In genomic region chr3:143755978-143756377, GRCh38 we compare ENCODE assay signal across 21 cellular contexts.
DNase-seq lines count a peak whose midpoint lies in the region; ATAC-seq, FAIRE-seq and TF ChIP-seq lines count a peak whose summit lies in the region.
"Had no signal": no experiment of that assay in that cellular context is flagged by ENCODE, and none has a peak within 500 bp of the region (broad histone marks: within the 10 kb centered on the region; RNA-seq: fewer than 3 reads in every experiment).

No MANE protein-coding gene starts in this region.

- H3K18ac ChIP-seq in mesendoderm (ENCODE audit: low read length), result no peak overlapping the region

- FAIRE-seq in K562 (lab: Jason Lieb, UNC), result no peak
- FAIRE-seq: GM12892 had no signal

- H3K79me2 ChIP-seq in KMS-11 (ENCODE audit: insufficient read depth, low read depth) (no peaks in the 10 kb centered on the region), K562 (ENCODE audit: control insufficient read depth, insufficient read depth, low read length) (no peaks in the 10 kb centered on the region), mesendoderm (ENCODE audit: control insufficient read depth, insufficient read depth, low read length) (no peaks in the 10 kb centered on the region)

- no peaks in the 10 kb centered on the region for H3K9me1 ChIP-seq in K562 (ENCODE audit: control insufficient read depth, insufficient read depth, low read length)

- H4K20me1 ChIP-seq in KMS-11 (ENCODE audit: insufficient read depth), result no peaks in the 10 kb centered on the region
- no peaks in the 10 kb centered on the region for H4K20me1 ChIP-seq in K562 (replicated peaks; ENCODE audit: control insufficient read depth, insufficient read depth, low read length)
- H4K20me1 ChIP-seq: BLaER1 had no signal

- H3K56ac ChIP-seq in mesendoderm (ENCODE audit: low read length), result no peak overlapping the region

- no peaks in the 10 kb centered on the region for H3K79me1 ChIP-seq in mesendoderm (ENCODE audit: low read length)

- H3K4me1 ChIP-seq in KMS-11 (ENCODE audit: low read depth, poor library complexity, severe bottlenecking), result peaks cover 21% of the 10 kb centered on the region
- no peaks in the 10 kb centered on the region for H3K4me1 ChIP-seq in K562 (replicated peaks in 1 of 2; ENCODE audit: control insufficient read depth in 2 of 2, insufficient read depth in 2 of 2, low read length in 2 of 2)
- H3K4me1 ChIP-seq in right cardiac atrium (ENCODE audit: control insufficient read depth, insufficient read depth, low read length), result peaks cover 1% of the 10 kb centered on the region
- H3K4me1 ChIP-seq in mesendoderm (ENCODE audit: control insufficient read depth, low read depth, low read length), result peaks cover 5% of the 10 kb centered on the region

- H3K4me2 ChIP-seq in KMS-11 (peak overlapping the region; percentile 1; the same call in 1 of the 2 replicates), K562 (ENCODE audit: insufficient read depth, low read length) (no peak overlapping the region), mesendoderm (ENCODE audit: low read length) (no peak overlapping the region)
- H3K4me2 ChIP-seq: BLaER1, SK-N-SH had no signal

- no peak for TF ChIP-seq POLR2A in K562 (conservative IDR thresholded peaks at IDR 0.05)

- H2AFZ ChIP-seq in KMS-11 (ENCODE audit: low read depth) (no peak overlapping the region), K562 (ENCODE audit: low read depth, low read length) (no peak overlapping the region)

- H3K9me3 ChIP-seq in K562 (replicated peaks; ENCODE audit: control insufficient read depth, insufficient read depth, low read depth, low read length) (no peaks in the 10 kb centered on the region), right cardiac atrium (ENCODE audit: control insufficient read depth, low read length) (no peaks in the 10 kb centered on the region)
- H3K9me3 ChIP-seq: BLaER1, SK-N-SH had no signal

- no peak overlapping the region for H3K27ac ChIP-seq in KMS-11
- no peak overlapping the region for H3K27ac ChIP-seq in K562 (ENCODE audit: extremely low read depth, low read depth, low read length)
- H3K27ac ChIP-seq in right cardiac atrium (ENCODE audit: low read length), result no peak overlapping the region
- no peak overlapping the region for H3K27ac ChIP-seq in mesendoderm (ENCODE audit: low read depth, low read length)
- H3K27ac ChIP-seq: BLaER1 had no signal

- no peaks in the 10 kb centered on the region for H3K27me3 ChIP-seq in KMS-11 (ENCODE audit: insufficient read depth, low read depth)
- peaks cover 0 to 10% of the 10 kb centered on the region in 2 experiments; a peak in 2 of 5 replicates for H3K27me3 ChIP-seq in K562 (ENCODE audit: control insufficient read depth in 2 of 2, insufficient read depth in 2 of 2, low read length in 2 of 2)
- no peaks in the 10 kb centered on the region for H3K27me3 ChIP-seq in right cardiac atrium (ENCODE audit: control insufficient read depth, insufficient read depth)
- H3K27me3 ChIP-seq in mesendoderm (ENCODE audit: insufficient read depth, low read length, poor library complexity), result no peaks in the 10 kb centered on the region
- H3K27me3 ChIP-seq: BLaER1 had no signal

- H3K4me3 ChIP-seq in GM12865 (ENCODE audit: low read depth, low read length) (no peak overlapping the region), KMS-11 (IDR thresholded peaks at IDR 0.05; ENCODE audit: insufficient read depth, low read depth, low read length) (peak overlapping the region; percentile 32), K562 (no peak overlapping the region), right cardiac atrium (ENCODE audit: low read length) (no peak overlapping the region), mesendoderm (ENCODE audit: low read length) (no peak overlapping the region)
- H3K4me3 ChIP-seq: BLaER1 had no signal

- H3K36me3 ChIP-seq in KMS-11 (ENCODE audit: insufficient read depth) (no peaks in the 10 kb centered on the region), K562 (ENCODE audit: control insufficient read depth, insufficient read depth, low read length) (no peaks in the 10 kb centered on the region), mesendoderm (ENCODE audit: control insufficient read depth, insufficient read depth, low read length) (no peaks in the 10 kb centered on the region)
- H3K36me3 ChIP-seq: BLaER1 had no signal

- H3K4ac ChIP-seq in mesendoderm (ENCODE audit: low read depth, low read length), result no peak overlapping the region

- intact Hi-C loops in K562 (cut with micrococcal nuclease), result no loop called here
- intact Hi-C loops in right cardiac atrium (cut with DNase I), result no loop called here

- TF ChIP-seq RAD21 in K562 (CRISPR knock-in tag; conservative IDR thresholded peaks at IDR 0.05 in 1 of 2, IDR thresholded peaks at IDR 0.05 in 1 of 2), result no peak

- H2BK120ac ChIP-seq in mesendoderm (ENCODE audit: low read depth, low read length), result no peak overlapping the region

- TF ChIP-seq CTCF in GM12865 (IDR thresholded peaks at IDR 0.05; ENCODE audit: insufficient read depth, low read depth, low read length, missing control alignments) (no peak), KMS-11 (conservative IDR thresholded peaks at IDR 0.05; ENCODE audit: low read depth, low read length) (no peak), K562 (IDR thresholded peaks at IDR 0.05 in 2 of 3, conservative IDR thresholded peaks at IDR 0.05 in 1 of 3; ENCODE audit: insufficient read depth in 2 of 3, low read depth in 1 of 3, low read length in 3 of 3) (no peak)

- no peak overlapping the region for H4K8ac ChIP-seq in mesendoderm (ENCODE audit: low read depth, low read length)

- 0% methylated on average over 2 of the region's 2 CpGs for WGBS in K562 (ENCODE audit: insufficient coverage, low coverage, missing lambda C conversion rate)
- WGBS in right cardiac atrium, result 85% methylated on average over 2 of the region's 2 CpGs
- no CpG with 5 or more reads among the region's 2 CpGs for WGBS in mesendoderm (ENCODE audit: extremely low coverage, insufficient coverage, low lambda C conversion rate)

- DNase-seq in GM12865 (ENCODE audit: low read depth), result peak; percentile 38
- DNase-seq in K562 (ENCODE audit: extremely low read depth in 1 of 4, low spot score in 3 of 4), result no peak
- no peak for DNase-seq in right cardiac atrium
- no peak for DNase-seq in SW480 (ENCODE audit: low spot score)
- no peak for DNase-seq in NCI-H1092 treated with DMSO at 0.1 percent for 48 hours (lab: John Stamatoyannopoulos, UW)
- no peak for DNase-seq in mesendoderm
- DNase-seq: ACHN; CD8-positive, alpha-beta T cell; DND-41; H7; MV-4-11; NCI-H187; NCI-H446 treated with DMSO at 0.1 percent for 48 hours; NCI-H526 treated with DMSO at 0.1 percent for 48 hours; SIG-M5; SK-N-SH had no signal

- no peak overlapping the region for H2BK15ac ChIP-seq in mesendoderm (replicated peaks; ENCODE audit: low read depth)

- POLR2A ChIA-PET in K562 (lab: Yijun Ruan, JAX), result no interaction called here

- BruUV-seq in K562 (replicated peaks; lab: Mats Ljungman, UMichigan), result no TSS peak

- CTCF ChIA-PET in K562 (lab: Yijun Ruan, JAX; ENCODE audit: low intra/inter-chr PET ratio), result interaction anchor here (0.6 kb wide), 1 partner anchor 10 kb away, joined by 4 read pairs; no protein-coding TSS in a partner anchor

- in situ Hi-C loops in K562 (cut with MboI), result no loop called here

- no peak overlapping the region for H3K9ac ChIP-seq in KMS-11
- H3K9ac ChIP-seq in K562 (ENCODE audit: insufficient read depth in 1 of 2, low read depth in 2 of 2, low read length in 2 of 2), result no peak overlapping the region
- no peak overlapping the region for H3K9ac ChIP-seq in mesendoderm (ENCODE audit: low read length)
- H3K9ac ChIP-seq: BLaER1, SK-N-SH had no signal

- H4K5ac ChIP-seq in mesendoderm (ENCODE audit: low read length), result no peak overlapping the region

- no peak overlapping the region for H2AK5ac ChIP-seq in mesendoderm (ENCODE audit: low read length)

- H2BK5ac ChIP-seq in mesendoderm (ENCODE audit: low read length), result no peak overlapping the region

- no peak for TF ChIP-seq EP300 in K562 (IDR thresholded peaks at IDR 0.05; ENCODE audit: low read length)

- ATAC-seq in GM18868 (IDR thresholded peaks at IDR 0.05; ENCODE audit: unreplicated experiment) (peak; percentile 49), K562 (no peak), right cardiac atrium (no peak)
- ATAC-seq: CD8-positive, alpha-beta T cell; Panc1 had no signal

- H3K23ac ChIP-seq in mesendoderm (ENCODE audit: low read length), result no peak overlapping the region

TF ChIP-seq in K562, 482 proteins besides CTCF, POLR2A, EP300 and RAD21:
- TF ChIP-seq C11orf30 (IDR thresholded peaks at IDR 0.05; ENCODE audit: low read depth) (peak; percentile 17; the same call in 1 of the 2 replicates), SIN3B (IDR thresholded peaks at IDR 0.05; ENCODE audit: low read depth) (no peak)
